In genomic region chr1:154609398-154610380, GRCh38 we compare ENCODE assay signal across 8 cellular contexts. TPM values are rescaled to one million over a fixed set of nuclear protein-coding genes. Genes with fewer than 3 reads are reported as not detected.
DNase-seq lines count a peak whose midpoint lies in the region; ATAC-seq and TF ChIP-seq lines count a peak whose summit lies in the region.

No MANE protein-coding gene starts in this region.

- H3K27me3 ChIP-seq in PC-9 (ENCODE audit: insufficient read depth, low read depth): no peaks in the 10 kb centered on the region
- H3K27me3 ChIP-seq in lower lobe of right lung (ENCODE audit: low read depth): no peaks in the 10 kb centered on the region
- no peaks in the 10 kb centered on the region for H3K27me3 ChIP-seq in subcutaneous abdominal adipose tissue (ENCODE audit: control insufficient read depth in 5 of 5, insufficient read depth in 4 of 5, low read length in 5 of 5)

- ATAC-seq in activated naive CD4-positive, alpha-beta T cell treated with anti-CD3 and anti-CD28 coated beads, Interleukin-2, amount 50 U/mL, for 72 hours: peak; percentile 53 to 70
- ATAC-seq in lower lobe of right lung (no peak), HG03135 (IDR thresholded peaks at IDR 0.05; ENCODE audit: unreplicated experiment) (no peak)

- no peaks in the 10 kb centered on the region for H3K9me2 ChIP-seq in PC-9 (ENCODE audit: insufficient read depth)

- peak overlapping the region; percentile 95 to 97 for H3K27ac Mint-ChIP-seq in activated naive CD4-positive, alpha-beta T cell treated with anti-CD3 and anti-CD28 coated beads, Interleukin-2, amount 50 U/mL, for 72 hours

- H3K4me1 ChIP-seq in PC-9 (replicated peaks; ENCODE audit: insufficient read depth): peaks cover 23% of the 10 kb centered on the region
- peaks cover 34% of the 10 kb centered on the region for H3K4me1 ChIP-seq in lower lobe of right lung
- H3K4me1 ChIP-seq in subcutaneous abdominal adipose tissue (ENCODE audit: control insufficient read depth in 5 of 5, insufficient read depth in 5 of 5, low read length in 5 of 5): peaks cover 6 to 38% (median 20%) of the 10 kb centered on the region in 5 donors

- in situ Hi-C loops in GM13977 (cut with MboI; ENCODE audit: low pct_unique_long_range_greater_than_20kb, low sequenced_read_pairs, unreplicated experiment): no loop called here

- no peaks in the 10 kb centered on the region for H3K36me3 ChIP-seq in PC-9 (ENCODE audit: low read depth)
- peaks cover 10% of the 10 kb centered on the region for H3K36me3 ChIP-seq in lower lobe of right lung
- no peaks in the 10 kb centered on the region for H3K36me3 ChIP-seq in subcutaneous abdominal adipose tissue (ENCODE audit: control insufficient read depth in 5 of 5, insufficient read depth in 5 of 5, low read length in 5 of 5)

- H3K4me3 ChIP-seq in PC-9 (peak overlapping the region; percentile 100; the same call in 1 of the 2 replicates), lower lobe of right lung (no peak overlapping the region), subcutaneous abdominal adipose tissue (ENCODE audit: low read depth in 1 of 5, low read length in 5 of 5) (peak overlapping the region in 2 of 5 donors; percentile 95 to 97)

- TF ChIP-seq CTCF in GM13977 (IDR thresholded peaks at IDR 0.05; ENCODE audit: extremely low read depth, insufficient read depth, missing control alignments): no peak
- TF ChIP-seq CTCF in PC-9 (conservative IDR thresholded peaks at IDR 0.05): no peak
- no peak for TF ChIP-seq CTCF in lower lobe of right lung (IDR thresholded peaks at IDR 0.05)
- TF ChIP-seq CTCF in GM20000 (IDR thresholded peaks at IDR 0.05; ENCODE audit: extremely low read depth, missing control alignments): no peak

- H3K9ac ChIP-seq in subcutaneous abdominal adipose tissue (ENCODE audit: low read length in 5 of 5): peak overlapping the region in 1 of 5 donors; percentile 95

- H3K9me3 ChIP-seq in PC-9 (ENCODE audit: insufficient read depth, low read depth) (no peaks in the 10 kb centered on the region), lower lobe of right lung (no peaks in the 10 kb centered on the region), subcutaneous abdominal adipose tissue (ENCODE audit: control insufficient read depth in 5 of 5, low read length in 5 of 5) (no peaks in the 10 kb centered on the region)

- peak overlapping the region; percentile 79 for H3K4me2 ChIP-seq in PC-9

- H3K27ac ChIP-seq in PC-9: peak overlapping the region; percentile 90
- peak overlapping the region; percentile 99 for H3K27ac ChIP-seq in lower lobe of right lung
- H3K27ac ChIP-seq in subcutaneous abdominal adipose tissue (ENCODE audit: low read depth, low read length): peak overlapping the region; percentile 98

- BruUV-seq in PC-9 (replicated peaks; lab: Mats Ljungman, UMichigan): no TSS peak

- H2AFZ ChIP-seq in PC-9: peak overlapping the region; percentile 89; the same call in 1 of the 2 replicates

- POLR2A ChIA-PET in PC-9 (lab: Charles Lee; ENCODE audit: unreplicated experiment): interaction anchor here (0.6 to 0.9 kb wide), 2 partner anchors 19 to 114 kb away, joined by 7 read pairs; no protein-coding TSS in a partner anchor

- H3F3A ChIP-seq in PC-9 (ENCODE audit: insufficient read depth, low read depth): peaks cover 21% of the 10 kb centered on the region; the same call in 1 of the 2 replicates

- peaks cover 18% of the 10 kb centered on the region for H4K20me1 ChIP-seq in PC-9 (ENCODE audit: insufficient read depth)

- DNase-seq in GM13977 (ENCODE audit: low spot score) (peak; percentile 35), PC-9 (no peak), lower lobe of right lung (no peak), GOT3 (lab: John Stamatoyannopoulos, UW) (no peak), GM20000 (ENCODE audit: low spot score) (no peak)
- peak; percentile 55 to 78 for DNase-seq in activated naive CD4-positive, alpha-beta T cell treated with anti-CD3 and anti-CD28 coated beads, Interleukin-2, amount 50 U/mL, for 72 hours (ENCODE audit: low spot score in 2 of 2)

- no peaks in the 10 kb centered on the region for H3K9me3 Mint-ChIP-seq in activated naive CD4-positive, alpha-beta T cell treated with anti-CD3 and anti-CD28 coated beads, Interleukin-2, amount 50 U/mL, for 72 hours

- H3K79me2 ChIP-seq in PC-9 (ENCODE audit: low read depth): peaks cover 64% of the 10 kb centered on the region

- H3K36me3 Mint-ChIP-seq in activated naive CD4-positive, alpha-beta T cell treated with anti-CD3 and anti-CD28 coated beads, Interleukin-2, amount 50 U/mL, for 72 hours: peaks cover 11 to 29% of the 10 kb centered on the region in 2 donors

- CTCF ChIA-PET in PC-9 (lab: Charles Lee): no interaction called here

- intact Hi-C loops in PC-9 (cut with micrococcal nuclease; ENCODE audit: unreplicated experiment) (loop anchor here (2.0 kb wide), 1 partner anchor 17 kb away; no protein-coding TSS in a partner anchor), lower lobe of right lung (cut with DNase I) (no loop called here)

RNA-seq across cellular contexts. Expression of gene ADAR, which starts 1.7 kb away (rescaled TPM):
- 99.6 and 120 TPM in 2 replicates for total RNA-seq in PC-9 (2021)
- 100 to 1,000 TPM; 189 to 332 TPM for total RNA-seq in activated naive CD4-positive, alpha-beta T cell treated with anti-CD3 and anti-CD28 coated beads, Interleukin-2, amount 50 U/mL, for 72 hours
- total RNA-seq in lower lobe of right lung: 202 TPM

RNA-seq across cellular contexts. Expression of gene CHRNB2, which starts 42.1 kb away (rescaled TPM):
- total RNA-seq in PC-9 (2021) (not detected in 2 replicates), lower lobe of right lung (not detected)
- total RNA-seq in activated naive CD4-positive, alpha-beta T cell treated with anti-CD3 and anti-CD28 coated beads, Interleukin-2, amount 50 U/mL, for 72 hours: under 1 TPM; 0.09 to 0.10 TPM

RNA-seq across cellular contexts. Expression of gene UBE2Q1, which starts 51.2 kb away (rescaled TPM):
- 52.8 and 63.3 TPM in 2 replicates for total RNA-seq in PC-9 (2021)
- total RNA-seq in activated naive CD4-positive, alpha-beta T cell treated with anti-CD3 and anti-CD28 coated beads, Interleukin-2, amount 50 U/mL, for 72 hours: 100 to 1,000 TPM in 1 of 2 donors, 10 to 100 TPM in 1; 99.5 to 113 TPM
- total RNA-seq in lower lobe of right lung: 79.5 TPM

Comparison
In these comparisons a context has a peak if more than half of its experiments do, and no peak if none do; other contexts are left out.
1. DNase-seq: peak in GM13977 (single experiment) and activated naive CD4-positive, alpha-beta T cell treated with anti-CD3 and anti-CD28 coated beads, Interleukin-2, amount 50 U/mL, for 72 hours (2 of 2); none in PC-9 (0 of 2), lower lobe of right lung (single experiment), GOT3 (single experiment) and GM20000 (single experiment).
2. ATAC-seq: peak in activated naive CD4-positive, alpha-beta T cell treated with anti-CD3 and anti-CD28 coated beads, Interleukin-2, amount 50 U/mL, for 72 hours (2 of 2); none in lower lobe of right lung (0 of 2) and HG03135 (single experiment).
3. Peak in every context shown above with its lines, with median percentiles within 50 percentile points of each other: H3K27ac ChIP-seq.